10 cellular contexts compared by ENCODE assay signal in the genomic region with DNA sequence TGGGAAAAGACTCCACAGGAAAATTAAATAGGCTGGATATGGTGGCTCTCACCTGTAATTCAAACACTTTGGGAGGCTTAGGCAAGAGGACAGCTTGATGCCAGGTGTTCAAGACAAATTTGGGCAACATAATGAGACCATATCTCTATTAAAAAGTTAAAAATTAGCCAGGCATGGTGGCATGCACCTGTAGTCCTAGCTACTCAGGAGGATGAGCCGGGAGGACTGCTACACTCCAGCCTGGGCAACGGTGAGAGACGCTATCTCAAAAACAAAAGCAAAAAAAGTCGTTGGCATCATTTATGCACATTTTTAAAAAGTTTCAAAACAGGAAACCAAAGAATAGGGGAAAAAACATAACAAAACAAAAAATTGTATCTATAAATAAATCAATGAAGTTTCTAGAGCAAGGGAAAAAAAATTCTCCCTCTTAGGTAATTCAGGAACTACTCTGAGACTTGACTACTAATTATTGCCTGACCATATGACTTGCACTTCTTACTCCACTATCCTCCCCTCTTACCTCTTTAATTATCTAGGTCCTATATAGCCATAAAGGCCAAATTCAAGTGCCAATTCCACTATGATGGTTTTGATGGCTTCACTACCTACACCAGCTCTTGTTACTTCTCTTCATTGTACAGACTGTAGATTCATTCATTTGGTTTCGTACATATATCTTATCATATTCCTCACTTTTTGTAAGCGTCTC. TPM values are rescaled to one million over a fixed set of nuclear protein-coding genes. Genes with fewer than 3 reads are reported as not detected.
DNase-seq lines count a peak whose midpoint lies in the region; ATAC-seq and TF ChIP-seq lines count a peak whose summit lies in the region.
"Had no signal": no experiment of that assay in that cellular context is flagged by ENCODE, and none has a peak within 500 bp of the region (broad histone marks: within the 10 kb centered on the region; RNA-seq: fewer than 3 reads in every experiment).

No MANE protein-coding gene starts in this region.

- no peaks in the 10 kb centered on the region for H3K9me3 Mint-ChIP-seq in MCF 10A (ENCODE audit: unreplicated experiment)
- no peaks in the 10 kb centered on the region for H3K9me3 Mint-ChIP-seq in activated CD4-positive, alpha-beta memory T cell treated with anti-CD3 and anti-CD28 coated beads, Interleukin-2, amount 10 ng/mL, durations not matched to agents 7 days and 5 days

- H3K27me3 ChIP-seq in breast epithelium (no peaks in the 10 kb centered on the region), suprapubic skin (no peaks in the 10 kb centered on the region)

- BruUV-seq in MCF 10A (replicated peaks; lab: Mats Ljungman, UMichigan) = no TSS peak

- peaks cover 13% of the 10 kb centered on the region for H3K4me1 Mint-ChIP-seq in MCF 10A (ENCODE audit: insufficient read depth, unreplicated experiment)
- peaks cover 53% of the 10 kb centered on the region for H3K4me1 Mint-ChIP-seq in activated CD4-positive, alpha-beta memory T cell treated with anti-CD3 and anti-CD28 coated beads, Interleukin-2, amount 10 ng/mL, durations not matched to agents 7 days and 5 days

- no peak for TF ChIP-seq CTCF in MCF 10A (IDR thresholded peaks at IDR 0.05; ENCODE audit: unreplicated experiment)
- no peak for TF ChIP-seq CTCF in breast epithelium (IDR thresholded peaks at IDR 0.05)
- TF ChIP-seq CTCF in suprapubic skin (IDR thresholded peaks at IDR 0.05) = no peak

- peak overlapping the region in 1 of 3 donors; percentile 84 for H3K4me3 ChIP-seq in breast epithelium
- peak overlapping the region; percentile 99 for H3K4me3 ChIP-seq in iPS-18c (ENCODE audit: insufficient read depth, low read depth, low read length)
- H3K4me3 ChIP-seq in suprapubic skin = peak overlapping the region; percentile 62

- H3K27ac ChIP-seq in breast epithelium = no peak overlapping the region
- H3K27ac ChIP-seq in suprapubic skin = no peak overlapping the region

- TF ChIP-seq POLR2A in breast epithelium (IDR thresholded peaks at IDR 0.05) (no peak), suprapubic skin (IDR thresholded peaks at IDR 0.05) (no peak)

- H3K27me3 Mint-ChIP-seq in MCF 10A (ENCODE audit: insufficient read depth, unreplicated experiment) = no peaks in the 10 kb centered on the region
- H3K27me3 Mint-ChIP-seq in activated CD4-positive, alpha-beta memory T cell treated with anti-CD3 and anti-CD28 coated beads, Interleukin-2, amount 10 ng/mL, durations not matched to agents 7 days and 5 days = no peaks in the 10 kb centered on the region

- peak overlapping the region; percentile 96 for H3K4me3 Mint-ChIP-seq in MCF 10A (ENCODE audit: unreplicated experiment)
- H3K4me3 Mint-ChIP-seq in activated CD4-positive, alpha-beta memory T cell treated with anti-CD3 and anti-CD28 coated beads, Interleukin-2, amount 10 ng/mL, durations not matched to agents 7 days and 5 days = peak overlapping the region; percentile 96

- no peak for ATAC-seq in GM18909 (IDR thresholded peaks at IDR 0.05; ENCODE audit: poor library complexity, unreplicated experiment)
- ATAC-seq in GM21367 (IDR thresholded peaks at IDR 0.05; ENCODE audit: unreplicated experiment) = no peak

- no peak for DNase-seq in MCF 10A (ENCODE audit: unreplicated experiment)
- no peak for DNase-seq in breast epithelium (ENCODE audit: low spot score in 2 of 2)
- no peak for DNase-seq in activated CD4-positive, alpha-beta memory T cell treated with anti-CD3 and anti-CD28 coated beads, Interleukin-2, amount 10 ng/mL, durations not matched to agents 7 days and 5 days
- no peak for DNase-seq in suprapubic skin (ENCODE audit: low spot score in 2 of 2)
- no peak for DNase-seq in NCI-H2107 treated with DMSO at 0.1 percent for 48 hours (lab: John Stamatoyannopoulos, UW; ENCODE audit: unreplicated experiment)
- DNase-seq: DMS79, NCI-H446 had no signal

- peak overlapping the region; percentile 95 for H3K27ac Mint-ChIP-seq in MCF 10A (ENCODE audit: low read depth, unreplicated experiment)
- peak overlapping the region; percentile 96 for H3K27ac Mint-ChIP-seq in activated CD4-positive, alpha-beta memory T cell treated with anti-CD3 and anti-CD28 coated beads, Interleukin-2, amount 10 ng/mL, durations not matched to agents 7 days and 5 days

- intact Hi-C loops in MCF 10A (cut with micrococcal nuclease) = loop anchor here (5.0 kb wide), 1 partner anchor 48 kb away; no protein-coding TSS in a partner anchor
- intact Hi-C loops in breast epithelium (cut with DNase I; ENCODE audit: low total_unique reads) = no loop called here

- 83% methylated on average over 6 of the region's 6 CpGs for WGBS in suprapubic skin

- H3K36me3 ChIP-seq in breast epithelium (no peaks in the 10 kb centered on the region), suprapubic skin (peaks cover 13% of the 10 kb centered on the region)

- TF ChIP-seq EP300 in suprapubic skin (IDR thresholded peaks at IDR 0.05) = no peak

- POLR2A ChIA-PET in MCF 10A (lab: Yijun Ruan, JAX) = interaction anchor here (0.7 to 3.5 kb wide), 9 partner anchors 8 to 54 kb away, joined by 3 to 32 read pairs (median 10); a partner anchor contains a TSS
- POLR2A ChIA-PET in activated CD4-positive, alpha-beta memory T cell treated with anti-CD3 and anti-CD28 coated beads, Interleukin-2, amount 10 ng/mL, durations not matched to agents 7 days and 5 days (lab: Charles Lee) = interaction anchor here (0.6 to 6.4 kb wide), 11 partner anchors 9 to 244 kb away, joined by 3 to 50 read pairs (median 6); a partner anchor contains a TSS

- CTCF ChIA-PET in MCF 10A (lab: Yijun Ruan, JAX) = interaction anchor here (0.6 to 5.0 kb wide), 6 partner anchors 10 to 1225 kb away, joined by 3 to 57 read pairs (median 4); a partner anchor contains a TSS
- CTCF ChIA-PET in activated CD4-positive, alpha-beta memory T cell treated with anti-CD3 and anti-CD28 coated beads, Interleukin-2, amount 10 ng/mL, durations not matched to agents 7 days and 5 days (lab: Charles Lee) = interaction anchor here (1.9 to 5.0 kb wide), 3 partner anchors 11 to 54 kb away, joined by 12 to 45 read pairs (median 20); a partner anchor contains a TSS

- peaks cover 16% of the 10 kb centered on the region for H3K36me3 Mint-ChIP-seq in MCF 10A (ENCODE audit: insufficient read depth, unreplicated experiment)
- H3K36me3 Mint-ChIP-seq in activated CD4-positive, alpha-beta memory T cell treated with anti-CD3 and anti-CD28 coated beads, Interleukin-2, amount 10 ng/mL, durations not matched to agents 7 days and 5 days (ENCODE audit: low read depth) = peaks cover 40% of the 10 kb centered on the region

- H3K9me3 ChIP-seq in breast epithelium (no peaks in the 10 kb centered on the region), iPS-18c (ENCODE audit: control insufficient read depth, insufficient read depth, low read length) (no peaks in the 10 kb centered on the region), suprapubic skin (no peaks in the 10 kb centered on the region)

- peaks cover 0 to 15% of the 10 kb centered on the region in 2 donors for H3K4me1 ChIP-seq in breast epithelium
- H3K4me1 ChIP-seq in suprapubic skin = peaks cover 27% of the 10 kb centered on the region

RNA-seq across cellular contexts. Expression of a gene that starts 1.6 kb away (rescaled TPM):
- total RNA-seq in MCF 10A (2022) (36.4 and 46.7 TPM in 2 replicates), breast epithelium (10 to 100 TPM; 51.4 to 79.6 (median 79.6) TPM), suprapubic skin (100 to 1,000 TPM in 1 of 4 donors, 10 to 100 TPM in 3; 38.9 to 125 (median 44.8) TPM)
- 10 to 100 TPM; 75.6 to 77.6 TPM for total RNA-seq in activated CD4-positive, alpha-beta memory T cell treated with anti-CD3 and anti-CD28 coated beads, Interleukin-2, amount 10 ng/mL, durations not matched to agents 7 days and 5 days

RNA-seq across cellular contexts. Expression of a gene that starts 16.6 kb away (rescaled TPM):
- total RNA-seq in MCF 10A (2022) (0.05 and 0.09 TPM in 2 replicates), breast epithelium (10 to 100 TPM in 2 of 3 donors, 1 to 10 TPM in 1; 3.0 to 11.8 (median 10.7) TPM), suprapubic skin (10 to 100 TPM in 1 of 4 donors, 1 to 10 TPM in 3; 3.0 to 15.6 (median 4.4) TPM)
- 1 to 10 TPM; 1.5 to 1.8 TPM for total RNA-seq in activated CD4-positive, alpha-beta memory T cell treated with anti-CD3 and anti-CD28 coated beads, Interleukin-2, amount 10 ng/mL, durations not matched to agents 7 days and 5 days

RNA-seq across cellular contexts. Expression of a gene that starts 32.6 kb away (rescaled TPM):
- total RNA-seq in MCF 10A (2022) = 84.1 and 105 TPM in 2 replicates
- total RNA-seq in breast epithelium = 10 to 100 TPM; 38.0 to 55.2 (median 52.1) TPM
- 10 to 100 TPM; 82.1 to 85.6 TPM for total RNA-seq in activated CD4-positive, alpha-beta memory T cell treated with anti-CD3 and anti-CD28 coated beads, Interleukin-2, amount 10 ng/mL, durations not matched to agents 7 days and 5 days
- total RNA-seq in suprapubic skin = 10 to 100 TPM; 70.1 to 80.5 (median 77.9) TPM

RNA-seq across cellular contexts. Expression of a gene that starts 32.8 kb away (rescaled TPM):
- total RNA-seq in MCF 10A (2022) = 22.8 and 23.3 TPM in 2 replicates
- total RNA-seq in breast epithelium = 10 to 100 TPM; 26.9 to 28.5 (median 27.5) TPM
- 10 to 100 TPM; 27.6 to 29.0 TPM for total RNA-seq in activated CD4-positive, alpha-beta memory T cell treated with anti-CD3 and anti-CD28 coated beads, Interleukin-2, amount 10 ng/mL, durations not matched to agents 7 days and 5 days
- total RNA-seq in suprapubic skin = 10 to 100 TPM; 20.2 to 24.9 (median 21.5) TPM

RNA-seq across cellular contexts. Expression of a gene that starts 53.7 kb away (rescaled TPM):
- total RNA-seq in MCF 10A (2022) (70.7 and 78.1 TPM in 2 replicates), breast epithelium (10 to 100 TPM; 53.8 to 81.4 (median 72.4) TPM), suprapubic skin (100 to 1,000 TPM in 2 of 4 donors, 10 to 100 TPM in 2; 67.3 to 122 (median 101) TPM)
- 100 to 1,000 TPM; 108 to 112 TPM for total RNA-seq in activated CD4-positive, alpha-beta memory T cell treated with anti-CD3 and anti-CD28 coated beads, Interleukin-2, amount 10 ng/mL, durations not matched to agents 7 days and 5 days
